In the genomic region with DNA sequence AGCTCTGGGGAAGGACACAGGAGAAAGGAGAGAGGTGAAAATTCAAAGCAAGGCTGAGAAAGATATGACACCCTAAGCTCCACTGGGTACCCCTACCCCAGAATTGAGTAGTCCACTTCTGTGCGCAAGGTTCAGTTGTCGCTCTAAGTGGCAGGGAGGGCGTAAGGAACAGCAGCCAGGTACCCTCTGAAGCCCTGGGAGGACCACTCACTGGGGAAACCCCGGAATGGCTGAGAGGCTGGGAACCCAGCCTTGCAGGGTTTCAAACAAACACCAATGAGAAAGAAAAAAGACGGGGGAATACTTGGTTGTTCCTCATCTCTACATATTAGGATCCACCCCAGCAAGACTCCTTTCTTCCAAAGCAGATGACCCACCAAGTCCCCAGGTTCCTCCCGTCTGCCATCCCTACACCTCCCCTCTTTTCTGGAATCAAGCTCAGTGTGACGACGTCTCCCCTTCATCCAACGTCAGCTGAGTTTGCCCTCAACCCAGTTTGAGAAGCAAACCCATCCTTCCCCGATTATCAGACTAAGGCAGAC, we compare ENCODE assay signal across 8 cellular contexts. TPM values are rescaled to one million over a fixed set of nuclear protein-coding genes. Genes with fewer than 3 reads are reported as not detected.
DNase-seq lines count a peak whose midpoint lies in the region; ATAC-seq and TF ChIP-seq lines count a peak whose summit lies in the region.

No MANE protein-coding gene starts in this region.

- TF ChIP-seq CTCF in mucosa of descending colon (IDR thresholded peaks at IDR 0.05) (no peak), GM20000 (IDR thresholded peaks at IDR 0.05; ENCODE audit: extremely low read depth, missing control alignments) (no peak)

- H3K4me1 ChIP-seq in mucosa of descending colon (ENCODE audit: low read depth): peaks cover 29% of the 10 kb centered on the region

- H3K9me3 ChIP-seq in mucosa of descending colon: no peaks in the 10 kb centered on the region

- no peak for DNase-seq in stimulated activated naive CD8-positive, alpha-beta T cell treated with anti-CD3 and anti-CD28 coated beads, Interleukin-15, Interleukin-2, amounts not matched to agents 100 U/mL and 50 U/mL, for 24 hours
- DNase-seq in cerebellar cortex (ENCODE audit: low spot score) (peak; percentile 35), mucosa of descending colon (no peak), GM20000 (ENCODE audit: low spot score) (no peak), NCI-H1436 (lab: John Stamatoyannopoulos, UW) (no peak), activated gamma-delta T cell (lab: John Stamatoyannopoulos, UW) (no peak)

- peak overlapping the region; percentile 93 for H3K4me3 Mint-ChIP-seq in stimulated activated naive CD8-positive, alpha-beta T cell treated with anti-CD3 and anti-CD28 coated beads, Interleukin-15, Interleukin-2, amounts not matched to agents 100 ng/mL and 50 ng/mL, for 24 hours

- peaks cover 6% of the 10 kb centered on the region for H3K36me3 ChIP-seq in mucosa of descending colon (ENCODE audit: low read depth)

- H3K4me3 ChIP-seq in mucosa of descending colon: peak overlapping the region; percentile 70

- H3K36me3 Mint-ChIP-seq in stimulated activated naive CD8-positive, alpha-beta T cell treated with anti-CD3 and anti-CD28 coated beads, Interleukin-15, Interleukin-2, amounts not matched to agents 100 ng/mL and 50 ng/mL, for 24 hours (ENCODE audit: low read depth): no peaks in the 10 kb centered on the region

- H3K27me3 Mint-ChIP-seq in stimulated activated naive CD8-positive, alpha-beta T cell treated with anti-CD3 and anti-CD28 coated beads, Interleukin-15, Interleukin-2, amounts not matched to agents 100 ng/mL and 50 ng/mL, for 24 hours: no peaks in the 10 kb centered on the region

- intact Hi-C loops in mucosa of descending colon (cut with DNase I, micrococcal nuclease): loop anchor here in 1 of 2 donors (10.0 kb wide), 1 partner anchor 45 kb away; a partner anchor contains a TSS

- H3K9me3 Mint-ChIP-seq in stimulated activated naive CD8-positive, alpha-beta T cell treated with anti-CD3 and anti-CD28 coated beads, Interleukin-15, Interleukin-2, amounts not matched to agents 100 ng/mL and 50 ng/mL, for 24 hours: no peaks in the 10 kb centered on the region

- H3K4me1 Mint-ChIP-seq in stimulated activated naive CD8-positive, alpha-beta T cell treated with anti-CD3 and anti-CD28 coated beads, Interleukin-15, Interleukin-2, amounts not matched to agents 100 ng/mL and 50 ng/mL, for 24 hours (ENCODE audit: low read depth): peaks cover 35% of the 10 kb centered on the region

- H3K27ac Mint-ChIP-seq in stimulated activated naive CD8-positive, alpha-beta T cell treated with anti-CD3 and anti-CD28 coated beads, Interleukin-15, Interleukin-2, amounts not matched to agents 100 ng/mL and 50 ng/mL, for 24 hours: peak overlapping the region; percentile 87

- ATAC-seq in stimulated activated naive CD8-positive, alpha-beta T cell treated with anti-CD3 and anti-CD28 coated beads, Interleukin-15, Interleukin-2, amounts not matched to agents 100 U/mL and 50 U/mL, for 24 hours: no peak
- ATAC-seq in mucosa of descending colon (no peak), GM21515 (IDR thresholded peaks at IDR 0.05; ENCODE audit: unreplicated experiment) (no peak)

RNA-seq across cellular contexts. Expression of a gene that starts 0.9 kb away (rescaled TPM):
- 10 to 100 TPM; 46.1 to 77.4 (median 68.1) TPM for total RNA-seq in mucosa of descending colon

RNA-seq across cellular contexts. Expression of a gene that starts 15.1 kb away (rescaled TPM):
- total RNA-seq in mucosa of descending colon: under 1 TPM; 0.26 to 0.54 (median 0.46) TPM

RNA-seq across cellular contexts. Expression of a gene that starts 21.5 kb away (rescaled TPM):
- 100 to 1,000 TPM; 391 to 679 (median 491) TPM for total RNA-seq in mucosa of descending colon

RNA-seq across cellular contexts. Expression of a gene that starts 39.9 kb away (rescaled TPM):
- total RNA-seq in mucosa of descending colon: under 1 TPM; 0.23 to 0.58 (median 0.38) TPM

RNA-seq across cellular contexts. Expression of a gene that starts 49.1 kb away (rescaled TPM):
- total RNA-seq in mucosa of descending colon: 100 to 1,000 TPM in 1 of 3 donors, 10 to 100 TPM in 2; 83.3 to 102 (median 88.5) TPM
